8 cellular contexts compared by ENCODE assay signal in the genomic region with DNA sequence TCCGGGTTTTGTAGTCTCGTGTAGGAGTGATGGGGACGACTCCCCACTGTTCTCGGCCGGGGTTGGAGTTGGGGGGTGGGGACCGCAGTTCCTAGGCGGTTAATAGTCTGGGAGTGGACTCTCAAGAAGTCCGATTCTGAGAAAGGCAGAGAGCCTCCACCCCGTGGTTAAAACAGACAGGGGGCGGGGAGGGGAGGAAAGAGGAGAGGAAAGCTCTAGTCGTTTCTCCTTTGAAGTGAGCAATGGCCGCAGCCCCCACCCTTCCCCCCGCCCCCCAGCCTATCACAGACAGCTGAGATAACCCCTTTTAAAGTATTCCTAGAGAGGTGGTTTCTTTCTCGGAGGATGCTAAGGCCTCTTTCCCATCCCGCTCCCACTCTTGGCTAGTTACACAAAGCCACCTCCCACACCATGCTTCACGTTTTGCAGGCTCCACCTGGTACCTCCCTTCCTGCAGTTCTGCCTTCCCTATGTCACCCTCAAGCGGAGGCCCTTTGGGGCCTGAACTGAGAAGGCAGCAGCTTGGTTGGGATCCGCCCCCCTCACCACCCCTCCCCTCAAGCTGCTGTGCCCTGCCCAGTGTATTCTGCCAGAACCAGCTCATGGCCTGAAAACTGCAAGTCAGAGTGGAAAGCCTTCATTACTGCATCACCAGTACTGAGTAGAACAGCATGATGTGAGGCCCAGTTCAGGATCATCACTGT. TPM values are rescaled to one million over a fixed set of nuclear protein-coding genes. Genes with fewer than 3 reads are reported as not detected.
DNase-seq lines count a peak whose midpoint lies in the region; ATAC-seq and TF ChIP-seq lines count a peak whose summit lies in the region.

No MANE protein-coding gene starts in this region.

- no peaks in the 10 kb centered on the region for H3K27me3 ChIP-seq in Caco-2 (replicated peaks; ENCODE audit: control insufficient read depth, insufficient read depth, low read length)
- H3K27me3 ChIP-seq in mesendoderm (ENCODE audit: insufficient read depth, low read length, poor library complexity) = no peaks in the 10 kb centered on the region

- POLR2A ChIA-PET in Caco-2 (lab: Charles Lee) = interaction anchor here (0.5 to 4.1 kb wide), 21 partner anchors 10 to 529 kb away, joined by 3 to 102 read pairs (median 8); a partner anchor contains a TSS

- peak overlapping the region; percentile 94 for H3K4me3 Mint-ChIP-seq in Caco-2 (ENCODE audit: unreplicated experiment)

- peak overlapping the region; percentile 8 for H3K27ac ChIP-seq in mesendoderm (ENCODE audit: low read depth, low read length)

- no peak overlapping the region for H2BK120ac ChIP-seq in mesendoderm (ENCODE audit: low read depth, low read length)

- H2BK5ac ChIP-seq in mesendoderm (ENCODE audit: low read length) = peak overlapping the region; percentile 37

- no peak overlapping the region for H4K5ac ChIP-seq in mesendoderm (ENCODE audit: low read length)

- no peak for TF ChIP-seq CTCF in Caco-2 (IDR thresholded peaks at IDR 0.05; ENCODE audit: insufficient read depth in 1 of 2, low read depth in 1 of 2, low read length in 1 of 2, severe bottlenecking in 1 of 2, unreplicated experiment in 1 of 2)

- peak overlapping the region; percentile 94 for H3K4me2 ChIP-seq in mesendoderm (ENCODE audit: low read length)

- H3K9ac ChIP-seq in mesendoderm (ENCODE audit: low read length) = peak overlapping the region; percentile 70

- H3K4ac ChIP-seq in mesendoderm (ENCODE audit: low read depth, low read length) = no peak overlapping the region

- no peaks in the 10 kb centered on the region for H3K9me3 Mint-ChIP-seq in Caco-2 (ENCODE audit: unreplicated experiment)

- peak overlapping the region; percentile 48 for H2AK5ac ChIP-seq in mesendoderm (ENCODE audit: low read length)

- H3K4me1 Mint-ChIP-seq in Caco-2 (ENCODE audit: low read depth, unreplicated experiment) = peaks cover 19% of the 10 kb centered on the region

- peak overlapping the region; percentile 69 for H3K4me3 ChIP-seq in Caco-2 (ENCODE audit: low read depth, low read length)
- peak overlapping the region; percentile 85 for H3K4me3 ChIP-seq in mesendoderm (ENCODE audit: low read length)

- H3K36me3 ChIP-seq in Caco-2 (ENCODE audit: control insufficient read depth, insufficient read depth, low read length) (peaks cover 14% of the 10 kb centered on the region), mesendoderm (ENCODE audit: control insufficient read depth, insufficient read depth, low read length) (peaks cover 2% of the 10 kb centered on the region)

- peaks cover 13% of the 10 kb centered on the region for H3K4me1 ChIP-seq in Caco-2
- H3K4me1 ChIP-seq in mesendoderm (ENCODE audit: control insufficient read depth, low read depth, low read length) = peaks cover 6% of the 10 kb centered on the region

- CTCF ChIA-PET in Caco-2 (lab: Charles Lee) = interaction anchor here (0.5 to 5.2 kb wide), 19 partner anchors 8 to 238 kb away, joined by 3 to 65 read pairs (median 8); a partner anchor contains a TSS

- peak overlapping the region; percentile 21 for H3K18ac ChIP-seq in mesendoderm (ENCODE audit: low read length)

- H3K23ac ChIP-seq in mesendoderm (ENCODE audit: low read length) = peak overlapping the region; percentile 20

- H3K56ac ChIP-seq in mesendoderm (ENCODE audit: low read length) = peak overlapping the region; percentile 90

- WGBS in mesendoderm (ENCODE audit: extremely low coverage, insufficient coverage, low lambda C conversion rate) = no CpG with 5 or more reads among the region's 18 CpGs

- BruUV-seq in Caco-2 (replicated peaks; lab: Mats Ljungman, UMichigan) = no TSS peak

- no peak overlapping the region for H4K8ac ChIP-seq in mesendoderm (ENCODE audit: low read depth, low read length)

- H3K79me1 ChIP-seq in mesendoderm (ENCODE audit: low read length) = peaks cover 24% of the 10 kb centered on the region

- H3K9me3 ChIP-seq in Caco-2 = no peaks in the 10 kb centered on the region

- H3K27ac Mint-ChIP-seq in Caco-2 (ENCODE audit: unreplicated experiment) = peak overlapping the region; percentile 95

- H3K79me2 ChIP-seq in mesendoderm (ENCODE audit: control insufficient read depth, insufficient read depth, low read length) = peaks cover 26% of the 10 kb centered on the region

- ATAC-seq in GM18870 (IDR thresholded peaks at IDR 0.05; ENCODE audit: unreplicated experiment) (no peak), HG03095 (IDR thresholded peaks at IDR 0.05; ENCODE audit: unreplicated experiment) (no peak)

- H3K27me3 Mint-ChIP-seq in Caco-2 (ENCODE audit: insufficient read depth, unreplicated experiment) = no peaks in the 10 kb centered on the region

- intact Hi-C loops in Caco-2 (cut with micrococcal nuclease; ENCODE audit: unreplicated experiment) = loop anchor here (1.0 kb wide), 3 partner anchors 16 to 190 kb away; a partner anchor contains a TSS

- no peak overlapping the region for H2BK15ac ChIP-seq in mesendoderm (replicated peaks; ENCODE audit: low read depth)

- DNase-seq in Caco-2 = peak in 1 of 2 experiments; percentile 61
- DNase-seq in LoVo (ENCODE audit: low spot score) = peak; percentile 37
- DNase-seq in activated CD4-positive, alpha-beta T cell treated with anti-CD3 and anti-CD28 coated beads for 4 hours = peak; percentile 49 to 50
- peak; percentile 74 for DNase-seq in ecto neural progenitor cell (ENCODE audit: low spot score)
- peak; percentile 86 for DNase-seq in mesendoderm
- DNase-seq in stimulated activated naive CD4-positive, alpha-beta T cell (lab: John Stamatoyannopoulos, UW) = peak in 4 of 6 experiments; percentile 58 to 78 (median 72)

- H3K36me3 Mint-ChIP-seq in Caco-2 (ENCODE audit: insufficient read depth, unreplicated experiment) = peaks cover 77% of the 10 kb centered on the region

RNA-seq across cellular contexts. Expression of a gene that starts 0.9 kb away (rescaled TPM):
- 226 and 230 TPM in 2 replicates for total RNA-seq in Caco-2 (2022)
- polyA plus RNA-seq in mesendoderm (2013, experiment 1 of 2) = 86.8 TPM
- 87.0 TPM for polyA plus RNA-seq in mesendoderm (2013, experiment 2 of 2)

RNA-seq across cellular contexts. Expression of a gene that starts 1.7 kb away (rescaled TPM):
- total RNA-seq in Caco-2 (2022) = 147 and 152 TPM in 2 replicates
- polyA plus RNA-seq in mesendoderm (2013, experiment 1 of 2) = 80.7 TPM
- polyA plus RNA-seq in mesendoderm (2013, experiment 2 of 2) = 79.7 TPM

RNA-seq across cellular contexts. Expression of a gene that starts 12.1 kb away (rescaled TPM):
- total RNA-seq in Caco-2 (2022) = 3.9 and 5.1 TPM in 2 replicates
- polyA plus RNA-seq in mesendoderm (2013, experiment 1 of 2) = 1.5 TPM
- 2.0 TPM for polyA plus RNA-seq in mesendoderm (2013, experiment 2 of 2)

RNA-seq across cellular contexts. Expression of a gene that starts 14.5 kb away (rescaled TPM):
- total RNA-seq in Caco-2 (2022) = 1,141 and 1,254 TPM in 2 replicates
- 727 TPM for polyA plus RNA-seq in mesendoderm (2013, experiment 1 of 2)
- polyA plus RNA-seq in mesendoderm (2013, experiment 2 of 2) = 759 TPM

RNA-seq across cellular contexts. Expression of a gene that starts 20.3 kb away (rescaled TPM):
- total RNA-seq in Caco-2 (2022) = 23.7 and 24.7 TPM in 2 replicates
- polyA plus RNA-seq in mesendoderm (2013, experiment 1 of 2) = 6.0 TPM
- polyA plus RNA-seq in mesendoderm (2013, experiment 2 of 2) = 5.3 TPM
